In the genomic region with DNA sequence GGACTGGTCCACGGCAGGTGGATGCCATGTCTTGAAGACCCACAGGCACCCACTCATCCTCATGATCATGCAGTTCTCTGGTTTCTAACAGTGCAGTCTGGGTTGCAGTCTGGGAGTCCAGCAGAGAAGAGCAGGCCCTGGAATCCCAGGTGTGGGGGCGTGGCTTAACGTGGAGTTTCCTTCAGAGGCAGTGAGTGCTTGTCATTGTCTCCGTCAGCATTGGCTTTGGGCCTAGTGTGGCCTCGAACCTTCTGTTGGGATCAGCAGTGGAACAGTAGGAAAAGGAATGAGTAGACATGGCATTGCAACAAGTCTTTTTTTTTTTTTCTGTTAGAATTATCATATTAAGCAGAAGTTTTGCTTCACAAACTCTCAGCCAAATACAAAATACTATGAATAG, we compare ENCODE assay signal across 20 cellular contexts. TPM values are rescaled to one million over a fixed set of nuclear protein-coding genes. Genes with fewer than 3 reads are reported as not detected.
DNase-seq lines count a peak whose midpoint lies in the region; ATAC-seq, FAIRE-seq and TF ChIP-seq lines count a peak whose summit lies in the region.
"Had no signal": no experiment of that assay in that cellular context is flagged by ENCODE, and none has a peak within 500 bp of the region (broad histone marks: within the 10 kb centered on the region; RNA-seq: fewer than 3 reads in every experiment).

No MANE protein-coding gene starts in this region.

- no peak overlapping the region for H2BK15ac ChIP-seq in H1 (ENCODE audit: low read length)

- no peak for TF ChIP-seq RAD21 in H1 (IDR thresholded peaks at IDR 0.05 in 1 of 2, conservative IDR thresholded peaks at IDR 0.05 in 1 of 2; ENCODE audit: low read depth in 2 of 2, low read length in 2 of 2)

- H2BK120ac ChIP-seq in H1 (replicated peaks; ENCODE audit: low read depth, low read length) = no peak overlapping the region

- H3K27me3 ChIP-seq in H1 (replicated peaks in 1 of 4; ENCODE audit: control insufficient read depth in 3 of 4, extremely low read depth in 1 of 4, insufficient read depth in 3 of 4, low read length in 3 of 4) = no peaks in the 10 kb centered on the region
- no peaks in the 10 kb centered on the region for H3K27me3 ChIP-seq in adrenal gland
- H3K27me3 ChIP-seq: BE2C had no signal

- no peak overlapping the region for H2BK20ac ChIP-seq in H1 (ENCODE audit: low read length)

- no peak overlapping the region for H2BK12ac ChIP-seq in H1 (ENCODE audit: low read depth, low read length)

- WGBS in H1 (ENCODE audit: extremely low coverage in 1 of 2, insufficient coverage in 1 of 2, insufficient read length in 1 of 2, insufficient replicate concordance in 2 of 2, low coverage in 1 of 2, low lambda C conversion rate in 2 of 2, missing lambda C conversion rate in 1 of 2), 2 experiments = 76% methylated on average over 5 of the region's 5 CpGs; no CpG with 5 or more reads in 1 of the 2 experiments
- 76 to 86% (median 77%) methylated on average over 4 to 5 of the region's 5 CpGs for WGBS in adrenal gland, 4 donors

- no peaks in the 10 kb centered on the region for H3K79me1 ChIP-seq in H1 (ENCODE audit: low read depth, low read length)

- no peak overlapping the region for H3K4ac ChIP-seq in H1 (replicated peaks; ENCODE audit: insufficient read length, low read depth, low read length)

- H3K9me3 ChIP-seq in H1 (ENCODE audit: insufficient read depth in 2 of 2, low read depth in 1 of 2, low read length in 1 of 2) (no peaks in the 10 kb centered on the region; a peak in 1 of 4 replicates), adrenal gland (replicated peaks in 1 of 3) (no peaks in the 10 kb centered on the region)
- H3K9me3 ChIP-seq: BE2C, lower lobe of right lung had no signal

- H3K4me2 ChIP-seq in H1 (ENCODE audit: insufficient read depth in 1 of 2, low read depth in 2 of 2, low read length in 2 of 2) = no peak overlapping the region

- no peak overlapping the region for H2BK5ac ChIP-seq in H1 (ENCODE audit: low read depth, low read length)

- no peak overlapping the region for H3K9ac ChIP-seq in H1 (replicated peaks in 1 of 4; ENCODE audit: extremely low read depth in 1 of 4, low read depth in 3 of 4, low read length in 3 of 4)

- no peaks in the 10 kb centered on the region for H3K23me2 ChIP-seq in H1 (ENCODE audit: low read depth, low read length)

- H3K27ac ChIP-seq in H1 (ENCODE audit: low read depth, low read length) (no peak overlapping the region), adrenal gland (no peak overlapping the region)
- H3K27ac ChIP-seq: lower lobe of right lung had no signal

- no peak for ATAC-seq in GM21447 (IDR thresholded peaks at IDR 0.05; ENCODE audit: unreplicated experiment)
- no peak for ATAC-seq in GM18519 (IDR thresholded peaks at IDR 0.05; ENCODE audit: low FRiP score, unreplicated experiment)
- ATAC-seq: activated naive CD4-positive, alpha-beta T cell treated with anti-CD3 and anti-CD28 coated beads, Interleukin-2, amount 50 U/mL, for 72 hours had no signal

- intact Hi-C loops in adrenal gland (cut with DNase I) = no loop called here

- H4K8ac ChIP-seq in H1 (ENCODE audit: extremely low read depth, insufficient read depth, low read length) = no peak overlapping the region

- H4K20me1 ChIP-seq in H1 (replicated peaks in 1 of 2; ENCODE audit: control insufficient read depth in 1 of 2, insufficient read depth in 2 of 2, low read length in 2 of 2) = no peaks in the 10 kb centered on the region

- no peaks in the 10 kb centered on the region for H3K79me2 ChIP-seq in H1 (ENCODE audit: control insufficient read depth in 1 of 2, insufficient read depth in 2 of 2, low read length in 2 of 2)

- no peak for FAIRE-seq in H1 (lab: Jason Lieb, UNC)
- FAIRE-seq: A204.1, GM18507 had no signal

- TF ChIP-seq POLR2A in H1 (IDR thresholded peaks at IDR 0.05; ENCODE audit: control extremely low read depth in 1 of 2, low read depth in 2 of 2, low read length in 2 of 2) = no peak
- no peak for TF ChIP-seq POLR2A in adrenal gland (IDR thresholded peaks at IDR 0.05)

- H3K36me3 ChIP-seq in H1 (ENCODE audit: control insufficient read depth in 2 of 4, insufficient read depth in 4 of 4, low read length in 3 of 4) (peaks cover 0 to 8% (median 4%) of the 10 kb centered on the region in 4 experiments; a peak in 3 of 8 replicates), adrenal gland (replicated peaks in 1 of 2) (peaks cover 0 to 50% of the 10 kb centered on the region in 2 donors)
- H3K36me3 ChIP-seq: BE2C had no signal

- no peak for TF ChIP-seq EP300 in H1 (IDR thresholded peaks at IDR 0.05; ENCODE audit: borderline replicate concordance in 1 of 2, low read depth in 2 of 2, low read length in 2 of 2)

- H3K18ac ChIP-seq in H1 (ENCODE audit: extremely low read depth, low read length) = no peak overlapping the region

- H3K23ac ChIP-seq in H1 (ENCODE audit: insufficient read length) = no peak overlapping the region

- no peak overlapping the region for H4K5ac ChIP-seq in H1 (ENCODE audit: insufficient read length, low read depth, low read length)

- no peak overlapping the region for H3K56ac ChIP-seq in H1 (replicated peaks; ENCODE audit: insufficient read length, low read depth, low read length)

- CTCF ChIA-PET in H1 (lab: Charles Lee; ENCODE audit: partially characterized antibody) = no interaction called here

- H3K4me3 ChIP-seq in H1 (ENCODE audit: extremely low read depth in 1 of 4, insufficient read depth in 2 of 4, low read depth in 3 of 4, low read length in 4 of 4) (no peak overlapping the region), adrenal gland (no peak overlapping the region)
- H3K4me3 ChIP-seq: lower lobe of right lung had no signal

- no peak overlapping the region for H4K91ac ChIP-seq in H1 (replicated peaks; ENCODE audit: insufficient read length, low read length)

- 0 out of 2 replicates have a peak overlapping the region, but pooled peaks have one; percentile 70 for H2AK5ac ChIP-seq in H1 (ENCODE audit: low read depth, low read length)

- POLR2A ChIA-PET in H1 (lab: Charles Lee; ENCODE audit: partially characterized antibody) = no interaction called here

- DNase-seq in NCI-H1436 (lab: John Stamatoyannopoulos, UW) (peak; percentile 31), NCI-H1436 treated with DMSO at 0.1 percent for 48 hours (lab: John Stamatoyannopoulos, UW) (no peak), ELF-1 (ENCODE audit: low read depth, low spot score) (peak; percentile 21), NCI-H2171 (lab: John Stamatoyannopoulos, UW) (peak; percentile 21), H1 (ENCODE audit: low read depth in 1 of 2, low spot score in 2 of 2) (no peak), adrenal gland (no peak)
- DNase-seq: BE2C, Calu3, HCEC 1CT, lower lobe of right lung, MM.1S, NCI-H1930, NCI-H526 treated with DMSO at 0.1 percent for 48 hours, OCI-M1, SHP77 treated with DMSO at 0.1 percent for 48 hours had no signal

- no peak overlapping the region for H3K14ac ChIP-seq in H1 (ENCODE audit: insufficient read length)

- no peak overlapping the region for H2AFZ ChIP-seq in H1 (ENCODE audit: low read length)

- TF ChIP-seq CTCF in H1 (IDR thresholded peaks at IDR 0.05; ENCODE audit: control extremely low read depth in 1 of 3, insufficient read depth in 1 of 3, low read depth in 1 of 3, low read length in 3 of 3) (no peak), adrenal gland (IDR thresholded peaks at IDR 0.05) (no peak)

- no peaks in the 10 kb centered on the region for H3K4me1 ChIP-seq in H1 (replicated peaks in 1 of 4; ENCODE audit: control insufficient read depth in 3 of 4, insufficient read depth in 4 of 4, low read length in 3 of 4)
- no peaks in the 10 kb centered on the region for H3K4me1 ChIP-seq in adrenal gland (replicated peaks in 1 of 2)

TF ChIP-seq in H1, 55 proteins besides CTCF, POLR2A, EP300 and RAD21 (continues in another document):
- TF ChIP-seq SP1 (IDR thresholded peaks at IDR 0.05; ENCODE audit: low read depth, low read length) (no peak), KDM4A (IDR thresholded peaks at IDR 0.05; ENCODE audit: low read depth, low read length, severe bottlenecking) (no peak), SRF (IDR thresholded peaks at IDR 0.05; ENCODE audit: low read depth, low read length) (no peak), CREB1 (IDR thresholded peaks at IDR 0.05) (no peak)

RNA-seq across cellular contexts. Expression of a gene that starts 12.8 kb away (rescaled TPM):
- 11.6 and 15.3 TPM in 2 replicates for total RNA-seq in H1 (2021; fragmentation: NEBNext Ultra II Directional; extraction: Animal tissue kit (Norgen Biotek cat#: 25700))
- polyA plus RNA-seq in H1 (2011; rRNA removed) (5.5 and 7.2 TPM in 2 replicates), adrenal gland (10 to 100 TPM; 23.2 to 56.0 (median 25.5) TPM)
- 7.7 TPM for polyA plus RNA-seq in H1 (2011; cell fraction: cytosol; rRNA removed)
- polyA plus RNA-seq in H1 (2011; cell fraction: nucleus; rRNA removed) = 11.1 TPM
- 7.9 to 15.3 TPM (median 11.2 TPM) in 4 replicates for polyA plus RNA-seq in H1 (2012, experiment 1 of 2)
- 0.43 TPM for polyA plus RNA-seq in H1 (2012, experiment 2 of 2)
- 10.1 TPM for polyA plus RNA-seq in H1 (2013, experiment 1 of 2)
- 9.4 TPM for polyA plus RNA-seq in H1 (2013, experiment 2 of 2)
- polyA minus RNA-seq in H1 (2011; rRNA and poly(A)+ RNA removed) = 8.0 and 12.0 TPM in 2 replicates
- 8.8 TPM for polyA minus RNA-seq in H1 (2011; cell fraction: cytosol; rRNA and poly(A)+ RNA removed)
- 26.1 TPM for polyA minus RNA-seq in H1 (2011; cell fraction: nucleus; rRNA and poly(A)+ RNA removed)
- 100 to 1,000 TPM in 1 of 8 donors, 10 to 100 TPM in 7; 32.6 to 100 (median 55.0) TPM for total RNA-seq in adrenal gland

Comparison
In these comparisons a context has a peak if more than half of its experiments do, and no peak if none do; other contexts are left out.
1. DNase-seq: peak in NCI-H1436 (single experiment), ELF-1 (single experiment) and NCI-H2171 (single experiment); none in NCI-H1436 treated with DMSO at 0.1 percent for 48 hours (single experiment), H1 (0 of 2) and adrenal gland (0 of 7).